Comparison of ENCODE assay signal across 9 cellular contexts in the genomic region with DNA sequence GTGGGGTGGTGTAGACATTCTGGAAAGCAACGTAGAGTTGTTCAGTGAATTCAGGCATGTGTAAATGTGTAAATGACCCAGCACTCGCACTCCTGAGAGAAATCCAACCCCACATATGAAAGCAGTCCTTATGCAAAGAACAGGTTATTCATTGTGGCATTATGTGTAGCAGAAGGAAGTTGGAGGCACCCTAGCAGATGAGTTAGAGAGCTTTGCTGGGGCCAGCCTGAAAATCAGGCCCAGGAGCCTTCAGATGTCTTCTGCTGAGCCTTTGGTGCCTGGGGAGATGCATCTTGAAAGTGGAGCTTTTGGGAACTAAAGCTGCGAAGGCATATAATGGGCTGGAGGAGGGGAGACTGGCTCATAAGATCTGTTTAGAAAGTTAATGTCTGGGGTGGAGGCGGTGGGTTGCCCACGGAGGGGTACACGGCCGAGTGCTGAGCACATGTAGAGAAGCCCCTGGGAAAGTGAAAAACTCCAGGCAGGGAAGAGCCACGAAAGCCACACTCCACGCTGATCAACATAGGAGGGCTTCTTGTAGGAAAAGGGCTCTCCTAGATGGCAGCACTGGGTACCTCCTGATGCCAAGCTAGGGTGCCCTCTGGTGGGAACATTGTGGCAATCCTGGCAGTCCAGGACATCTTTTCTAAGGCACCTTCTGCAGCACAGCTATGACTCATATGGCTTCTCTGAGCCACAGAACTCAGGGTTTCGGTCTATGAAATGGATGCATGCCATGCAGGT. TPM values are rescaled to one million over a fixed set of nuclear protein-coding genes. Genes with fewer than 3 reads are reported as not detected.
DNase-seq lines count a peak whose midpoint lies in the region; TF ChIP-seq lines count a peak whose summit lies in the region.
"Had no signal": no experiment of that assay in that cellular context is flagged by ENCODE, and none has a peak within 500 bp of the region (broad histone marks: within the 10 kb centered on the region; RNA-seq: fewer than 3 reads in every experiment).

No MANE protein-coding gene starts in this region.

- H3K9me3 Mint-ChIP-seq in activated naive CD4-positive, alpha-beta T cell treated with anti-CD3 and anti-CD28 coated beads for 36 hours, result no peaks in the 10 kb centered on the region
- H3K9me3 Mint-ChIP-seq in glutamatergic neuron (ENCODE audit: unreplicated experiment), result peaks cover 4% of the 10 kb centered on the region

- no peak for TF ChIP-seq POLR2A in uterus (IDR thresholded peaks at IDR 0.05)

- no peaks in the 10 kb centered on the region for H3K9me3 ChIP-seq in uterus
- H3K9me3 ChIP-seq: neutrophil had no signal

- H3K4me1 Mint-ChIP-seq in activated naive CD4-positive, alpha-beta T cell treated with anti-CD3 and anti-CD28 coated beads for 36 hours (ENCODE audit: low read depth), result peaks cover 13% of the 10 kb centered on the region
- H3K4me1 Mint-ChIP-seq in glutamatergic neuron (ENCODE audit: low read depth, unreplicated experiment), result peaks cover 5% of the 10 kb centered on the region

- H3K4me3 ChIP-seq in HFF-Myc (replicated peaks; ENCODE audit: low read depth, low read length) (no peak overlapping the region), uterus (no peak overlapping the region)

- no peaks in the 10 kb centered on the region for H3K27me3 ChIP-seq in uterus

- H3K4me1 ChIP-seq in uterus, result no peaks in the 10 kb centered on the region

- no peak overlapping the region for H3K27ac ChIP-seq in uterus
- H3K27ac ChIP-seq: neutrophil had no signal

- TF ChIP-seq CTCF in HFF-Myc (IDR thresholded peaks at IDR 0.05; ENCODE audit: low read depth, low read length, missing control alignments) (peak; percentile 97), glutamatergic neuron (IDR thresholded peaks at IDR 0.05; ENCODE audit: partially characterized antibody, unreplicated experiment) (peak; percentile 9), uterus (IDR thresholded peaks at IDR 0.05) (peak; percentile 52 to 78 (median 60))

- peaks cover 5% of the 10 kb centered on the region for H3K27me3 Mint-ChIP-seq in activated naive CD4-positive, alpha-beta T cell treated with anti-CD3 and anti-CD28 coated beads for 36 hours (ENCODE audit: low read depth)
- H3K27me3 Mint-ChIP-seq in glutamatergic neuron (ENCODE audit: unreplicated experiment), result peaks cover 6% of the 10 kb centered on the region

- intact Hi-C loops in activated naive CD4-positive, alpha-beta T cell treated with anti-CD3 and anti-CD28 coated beads for 36 hours (cut with micrococcal nuclease), result loop anchor here (1.0 kb wide), 2 partner anchors 105 to 171 kb away; no protein-coding TSS in a partner anchor
- intact Hi-C loops in posterior vena cava (cut with DNase I), result loop anchor here in 1 of 2 donors (5.0 kb wide), 1 partner anchor 170 kb away; no protein-coding TSS in a partner anchor
- intact Hi-C loops in uterus (cut with DNase I; ENCODE audit: low total_unique reads), result no loop called here

- DNase-seq in GM04504 (ENCODE audit: low read depth) (peak; percentile 81), HFF-Myc (ENCODE audit: extremely low read depth, low read depth) (peak; percentile 84), NAMALWA (ENCODE audit: low spot score) (peak; percentile 89), SK-MEL-5 (ENCODE audit: low read depth, low spot score) (peak; percentile 94), glutamatergic neuron (peak; percentile 27), posterior vena cava (ENCODE audit: low spot score) (peak; percentile 83), uterus (peak; percentile 55 to 61)
- DNase-seq in activated naive CD4-positive, alpha-beta T cell treated with anti-CD3 and anti-CD28 coated beads for 36 hours, result peak; percentile 90

- no peaks in the 10 kb centered on the region for H3K36me3 ChIP-seq in uterus
- H3K36me3 ChIP-seq: neutrophil had no signal

- no peak overlapping the region for H3K27ac Mint-ChIP-seq in activated naive CD4-positive, alpha-beta T cell treated with anti-CD3 and anti-CD28 coated beads for 36 hours
- no peak overlapping the region for H3K27ac Mint-ChIP-seq in glutamatergic neuron (ENCODE audit: unreplicated experiment)

- H3K4me3 Mint-ChIP-seq in activated naive CD4-positive, alpha-beta T cell treated with anti-CD3 and anti-CD28 coated beads for 36 hours, result no peak overlapping the region
- no peak overlapping the region for H3K4me3 Mint-ChIP-seq in glutamatergic neuron (ENCODE audit: unreplicated experiment)

- in situ Hi-C loops in SK-MEL-5 (cut with HindIII; ENCODE audit: low pct_unique_long_range_greater_than_20kb, low sequenced_read_pairs), result no loop called here

- H3K36me3 Mint-ChIP-seq in activated naive CD4-positive, alpha-beta T cell treated with anti-CD3 and anti-CD28 coated beads for 36 hours (ENCODE audit: low read depth), result no peaks in the 10 kb centered on the region
- H3K36me3 Mint-ChIP-seq in glutamatergic neuron (ENCODE audit: unreplicated experiment), result peaks cover 3% of the 10 kb centered on the region

- CTCF ChIA-PET in activated naive CD4-positive, alpha-beta T cell treated with anti-CD3 and anti-CD28 coated beads for 36 hours (lab: Charles Lee), result interaction anchor here (0.6 to 4.3 kb wide), 37 partner anchors 9 to 551 kb away, joined by 3 to 37 read pairs (median 4); no protein-coding TSS in a partner anchor

RNA-seq across cellular contexts. Expression of gene KRT83, which starts 6.1 kb away (rescaled TPM):
- total RNA-seq in SK-MEL-5 (2014; rRNA removed; shearing (Covaris generic)), result not detected in 2 replicates
- not detected in 2 replicates for polyA plus RNA-seq in SK-MEL-5 (2015; cell fraction: cytosol; rRNA removed)
- not detected in 2 replicates for polyA plus RNA-seq in SK-MEL-5 (2015; cell fraction: nucleus; rRNA removed)
- not detected for total RNA-seq in activated naive CD4-positive, alpha-beta T cell treated with anti-CD3 and anti-CD28 coated beads for 36 hours
- not detected for total RNA-seq in glutamatergic neuron (ENCODE audit: unreplicated experiment)
- total RNA-seq in posterior vena cava, result not detected
- total RNA-seq in uterus, result under 1 TPM in 1 of 4 donors, not detected in 3; 0.21 TPM

RNA-seq across cellular contexts. Expression of gene KRT81, which starts 35.9 kb away (rescaled TPM):
- total RNA-seq in SK-MEL-5 (2014; rRNA removed; shearing (Covaris generic)), result 0.16 TPM in 1 of 2 replicates, not detected in the other
- 0.28 and 0.40 TPM in 2 replicates for polyA plus RNA-seq in SK-MEL-5 (2015; cell fraction: cytosol; rRNA removed)
- polyA plus RNA-seq in SK-MEL-5 (2015; cell fraction: nucleus; rRNA removed), result 0.76 TPM in 1 of 2 replicates, not detected in the other
- not detected for total RNA-seq in activated naive CD4-positive, alpha-beta T cell treated with anti-CD3 and anti-CD28 coated beads for 36 hours
- total RNA-seq in glutamatergic neuron (ENCODE audit: unreplicated experiment) (not detected), posterior vena cava (not detected), uterus (not detected)

RNA-seq across cellular contexts. Expression of gene KRT85, which starts 40.0 kb away (rescaled TPM):
- not detected in 2 replicates for total RNA-seq in SK-MEL-5 (2014; rRNA removed; shearing (Covaris generic))
- polyA plus RNA-seq in SK-MEL-5 (2015; cell fraction: cytosol; rRNA removed), result not detected in 2 replicates
- not detected in 2 replicates for polyA plus RNA-seq in SK-MEL-5 (2015; cell fraction: nucleus; rRNA removed)
- total RNA-seq in activated naive CD4-positive, alpha-beta T cell treated with anti-CD3 and anti-CD28 coated beads for 36 hours, result not detected
- total RNA-seq in glutamatergic neuron (ENCODE audit: unreplicated experiment) (not detected), posterior vena cava (not detected), uterus (under 1 TPM in 1 of 4 donors, not detected in 3; 0.76 TPM)

RNA-seq across cellular contexts. Expression of gene KRT86, which starts 52.8 kb away (rescaled TPM):
- total RNA-seq in SK-MEL-5 (2014; rRNA removed; shearing (Covaris generic)), result not detected in 2 replicates
- polyA plus RNA-seq in SK-MEL-5 (2015; cell fraction: cytosol; rRNA removed), result 0.96 and 1.4 TPM in 2 replicates
- not detected in 2 replicates for polyA plus RNA-seq in SK-MEL-5 (2015; cell fraction: nucleus; rRNA removed)
- total RNA-seq in activated naive CD4-positive, alpha-beta T cell treated with anti-CD3 and anti-CD28 coated beads for 36 hours, result under 1 TPM in 1 of 2 experiments, not detected in 1; 0.15 TPM
- total RNA-seq in glutamatergic neuron (ENCODE audit: unreplicated experiment) (not detected), posterior vena cava (not detected), uterus (under 1 TPM in 1 of 4 donors, not detected in 3; 0.35 TPM)

RNA-seq across cellular contexts. Expression of gene KRT84, which starts 58.2 kb away (rescaled TPM):
- not detected in 2 replicates for total RNA-seq in SK-MEL-5 (2014; rRNA removed; shearing (Covaris generic))
- not detected in 2 replicates for polyA plus RNA-seq in SK-MEL-5 (2015; cell fraction: cytosol; rRNA removed)
- polyA plus RNA-seq in SK-MEL-5 (2015; cell fraction: nucleus; rRNA removed), result not detected in 2 replicates
- not detected for total RNA-seq in activated naive CD4-positive, alpha-beta T cell treated with anti-CD3 and anti-CD28 coated beads for 36 hours
- not detected for total RNA-seq in glutamatergic neuron (ENCODE audit: unreplicated experiment)
- total RNA-seq in posterior vena cava, result not detected
- under 1 TPM in 1 of 4 donors, not detected in 3; 0.14 TPM for total RNA-seq in uterus

Comparison
In these comparisons a context has a peak if more than half of its experiments do, and no peak if none do; other contexts are left out.
1. DNase-seq: peak in every context shown above with its lines; median percentile 94 in SK-MEL-5; 90 in activated naive CD4-positive, alpha-beta T cell treated with anti-CD3 and anti-CD28 coated beads for 36 hours; 89 in NAMALWA; 84 in HFF-Myc; 83 in posterior vena cava; 81 in GM04504; 58 in uterus; 27 in glutamatergic neuron.
2. CTCF ChIP-seq: peak in every context shown above with its lines; median percentile 97 in HFF-Myc; 60 in uterus; 9 in glutamatergic neuron.